22 cellular contexts compared by ENCODE assay signal in genomic region chr3:177299250-177299649, GRCh38.
DNase-seq lines count a peak whose midpoint lies in the region; ATAC-seq and TF ChIP-seq lines count a peak whose summit lies in the region.
"Had no signal": no experiment of that assay in that cellular context is flagged by ENCODE, and none has a peak within 500 bp of the region (broad histone marks: within the 10 kb centered on the region; RNA-seq: fewer than 3 reads in every experiment).

No MANE protein-coding gene starts in this region.

- H3K36me3 Mint-ChIP-seq in activated naive CD8-positive, alpha-beta T cell treated with anti-CD3 and anti-CD28 coated beads, Interleukin-2, amount 50 U/mL, for 24 hours (ENCODE audit: low read depth) = no peaks in the 10 kb centered on the region
- H3K36me3 Mint-ChIP-seq: CD4-positive, alpha-beta memory T cell had no signal

- ATAC-seq in Right ventricle myocardium superior (ENCODE audit: poor library complexity) = no peak
- no peak for ATAC-seq in activated naive CD8-positive, alpha-beta T cell treated with anti-CD3 and anti-CD28 coated beads, Interleukin-2, amount 50 U/mL, for 24 hours
- ATAC-seq: HCT116, Right ventricle myocardium inferior had no signal

- 79 to 81% methylated on average over 6 of the region's 6 CpGs for WGBS in thyroid gland, 2 donors

- no peak for TF ChIP-seq CTCF in left ventricle myocardium inferior (IDR thresholded peaks at IDR 0.05; ENCODE audit: borderline replicate concordance)
- no peak for TF ChIP-seq CTCF in VCaP (conservative IDR thresholded peaks at IDR 0.05)
- TF ChIP-seq CTCF in thyroid gland (IDR thresholded peaks at IDR 0.05) = no peak

- H3K27me3 Mint-ChIP-seq in activated naive CD8-positive, alpha-beta T cell treated with anti-CD3 and anti-CD28 coated beads, Interleukin-2, amount 50 U/mL, for 24 hours = no peaks in the 10 kb centered on the region
- H3K27me3 Mint-ChIP-seq: CD4-positive, alpha-beta memory T cell had no signal

- H3K27ac ChIP-seq in left ventricle myocardium inferior (replicated peaks) = peak overlapping the region; percentile 63
- peak overlapping the region; percentile 84 for H3K27ac ChIP-seq in VCaP
- H3K27ac ChIP-seq in mucosa of rectum (ENCODE audit: low read depth in 2 of 2, low read length in 2 of 2) = peak overlapping the region; percentile 96
- H3K27ac ChIP-seq in thyroid gland = peak overlapping the region; percentile 71 to 95 (median 86)
- H3K27ac ChIP-seq: BLaER1, KMS-11 had no signal

- H3K9me3 Mint-ChIP-seq in activated naive CD8-positive, alpha-beta T cell treated with anti-CD3 and anti-CD28 coated beads, Interleukin-2, amount 50 U/mL, for 24 hours = no peaks in the 10 kb centered on the region
- H3K9me3 Mint-ChIP-seq: CD4-positive, alpha-beta memory T cell had no signal

- H3K4me3 ChIP-seq in left ventricle myocardium inferior (no peak overlapping the region), mucosa of rectum (ENCODE audit: low read length in 2 of 2) (no peak overlapping the region), thyroid gland (replicated peaks in 1 of 3) (no peak overlapping the region)
- H3K4me3 ChIP-seq: BLaER1, GM12878 had no signal

- H3K9me3 ChIP-seq in left ventricle myocardium inferior (replicated peaks) = no peaks in the 10 kb centered on the region
- H3K9me3 ChIP-seq in mucosa of rectum (ENCODE audit: control insufficient read depth in 2 of 2, low read length in 2 of 2) = no peaks in the 10 kb centered on the region
- no peaks in the 10 kb centered on the region for H3K9me3 ChIP-seq in thyroid gland

- no peak for DNase-seq in left ventricle myocardium inferior
- no peak for DNase-seq in Right ventricle myocardium superior
- DNase-seq in thyroid gland = no peak
- no peak for DNase-seq in effector CD8-positive, alpha-beta T cell (lab: John Stamatoyannopoulos, UW)
- DNase-seq in activated naive CD8-positive, alpha-beta T cell treated with anti-CD3 and anti-CD28 coated beads, Interleukin-2, amount 50 U/mL, for 24 hours = no peak
- DNase-seq in NCI-H146 treated with DMSO at 0.1 percent for 48 hours (lab: John Stamatoyannopoulos, UW; ENCODE audit: unreplicated experiment) = no peak
- DNase-seq: CD4-positive, alpha-beta memory T cell; COR-L47; DMS 273 treated with DMSO at 0.1 percent for 48 hours; DMS79; NCI-H1048; NCI-H1417 treated with DMSO at 0.1 percent for 48 hours; NCI-H187 treated with DMSO at 0.1 percent for 48 hours; NCI-H2107; NCI-H524 treated with DMSO at 0.1 percent for 48 hours had no signal

- H3K9ac ChIP-seq in mucosa of rectum (ENCODE audit: low read depth in 1 of 2, low read length in 2 of 2) = peak overlapping the region in 1 of 2 donors; percentile 57
- H3K9ac ChIP-seq: BLaER1, KMS-11 had no signal

- intact Hi-C loops in left ventricle myocardium inferior (cut with micrococcal nuclease) = no loop called here
- intact Hi-C loops in Right ventricle myocardium superior (cut with DNase I) = loop anchor here (10.0 kb wide), 1 partner anchor 56 kb away; no protein-coding TSS in a partner anchor
- intact Hi-C loops in thyroid gland (cut with DNase I) = no loop called here

- no peaks in the 10 kb centered on the region for H3K27me3 ChIP-seq in left ventricle myocardium inferior (ENCODE audit: low read depth)
- no peaks in the 10 kb centered on the region for H3K27me3 ChIP-seq in mucosa of rectum (ENCODE audit: control insufficient read depth in 2 of 2, insufficient read depth in 2 of 2, low read length in 2 of 2)
- H3K27me3 ChIP-seq in thyroid gland = no peaks in the 10 kb centered on the region
- H3K27me3 ChIP-seq: BLaER1 had no signal

- H3K4me3 Mint-ChIP-seq in activated naive CD8-positive, alpha-beta T cell treated with anti-CD3 and anti-CD28 coated beads, Interleukin-2, amount 50 U/mL, for 24 hours = no peak overlapping the region
- H3K4me3 Mint-ChIP-seq: CD4-positive, alpha-beta memory T cell had no signal

- H3K4me1 Mint-ChIP-seq in activated naive CD8-positive, alpha-beta T cell treated with anti-CD3 and anti-CD28 coated beads, Interleukin-2, amount 50 U/mL, for 24 hours = peaks cover 18% of the 10 kb centered on the region
- H3K4me1 Mint-ChIP-seq: CD4-positive, alpha-beta memory T cell had no signal

- TF ChIP-seq POLR2A in thyroid gland (IDR thresholded peaks at IDR 0.05) = no peak

- H3K27ac Mint-ChIP-seq in activated naive CD8-positive, alpha-beta T cell treated with anti-CD3 and anti-CD28 coated beads, Interleukin-2, amount 50 U/mL, for 24 hours = no peak overlapping the region
- H3K27ac Mint-ChIP-seq: CD4-positive, alpha-beta memory T cell had no signal

- H3K4me1 ChIP-seq in left ventricle myocardium inferior (peaks cover 18% of the 10 kb centered on the region), mucosa of rectum (ENCODE audit: control insufficient read depth in 2 of 2, insufficient read depth in 2 of 2, low read length in 2 of 2) (peaks cover 14 to 41% of the 10 kb centered on the region in 2 donors), thyroid gland (peaks cover 17 to 25% of the 10 kb centered on the region in 2 donors)

- H3K36me3 ChIP-seq in left ventricle myocardium inferior = no peaks in the 10 kb centered on the region
- no peaks in the 10 kb centered on the region for H3K36me3 ChIP-seq in mucosa of rectum (ENCODE audit: control insufficient read depth in 2 of 2, insufficient read depth in 2 of 2, low read length in 2 of 2)
- no peaks in the 10 kb centered on the region for H3K36me3 ChIP-seq in thyroid gland
- H3K36me3 ChIP-seq: BLaER1 had no signal
